ENCODE assay signal across 15 cellular contexts in genomic region chrX:154050113-154050495, GRCh38. TPM values are rescaled to one million over a fixed set of nuclear protein-coding genes. Genes with fewer than 3 reads are reported as not detected.
DNase-seq lines count a peak whose midpoint lies in the region; ATAC-seq and TF ChIP-seq lines count a peak whose summit lies in the region.
"Had no signal": no experiment of that assay in that cellular context is flagged by ENCODE, and none has a peak within 500 bp of the region (broad histone marks: within the 10 kb centered on the region; RNA-seq: fewer than 3 reads in every experiment).

No MANE protein-coding gene starts in this region.

- H3K36me3 ChIP-seq in breast epithelium (no peaks in the 10 kb centered on the region), muscle layer of colon (ENCODE audit: insufficient read depth, low read length) (peaks cover 5% of the 10 kb centered on the region), uterus (no peaks in the 10 kb centered on the region), aorta (ENCODE audit: control insufficient read depth in 1 of 2, insufficient read depth in 2 of 2, low read length in 1 of 2) (no peaks in the 10 kb centered on the region)
- H3K36me3 ChIP-seq: thoracic aorta had no signal

- intact Hi-C loops in breast epithelium (cut with DNase I; ENCODE audit: low total_unique reads) (no loop called here), MCF 10A (cut with micrococcal nuclease) (loop anchor here (2.0 kb wide), 2 partner anchors 37 to 77 kb away; partner anchors contain the start of gene TMEM187), uterus (cut with DNase I; ENCODE audit: low total_unique reads) (no loop called here), aorta (cut with DNase I) (loop anchor here in 1 of 2 donors (5.0 kb wide), 1 partner anchor 33 kb away; the partner anchor contains the start of gene IRAK1)
- intact Hi-C loops in activated CD8-positive, alpha-beta T cell treated with anti-CD3 and anti-CD28 coated beads for 36 hours (cut with micrococcal nuclease): no loop called here

- no peak for ATAC-seq in activated CD8-positive, alpha-beta T cell treated with anti-CD3 and anti-CD28 coated beads for 36 hours
- ATAC-seq in GM21576 (IDR thresholded peaks at IDR 0.05; ENCODE audit: unreplicated experiment) (no peak), aorta (ENCODE audit: low FRiP score) (no peak)

- peaks cover 3 to 14% of the 10 kb centered on the region in 2 donors for H3K4me1 ChIP-seq in breast epithelium
- peaks cover 61% of the 10 kb centered on the region for H3K4me1 ChIP-seq in muscle layer of colon (ENCODE audit: insufficient read depth, low read length)
- peaks cover 0 to 8% of the 10 kb centered on the region in 2 donors for H3K4me1 ChIP-seq in uterus
- H3K4me1 ChIP-seq in aorta (ENCODE audit: control insufficient read depth in 1 of 2, insufficient read depth in 2 of 2, low read length in 2 of 2): peaks cover 0 to 6% of the 10 kb centered on the region in 2 donors

- peak overlapping the region; percentile 70 to 74 for H3K27ac ChIP-seq in breast epithelium
- H3K27ac ChIP-seq in muscle layer of colon (ENCODE audit: low read depth, low read length): peak overlapping the region; percentile 12
- peak overlapping the region; percentile 51 to 62 for H3K27ac ChIP-seq in uterus
- no peak overlapping the region for H3K27ac ChIP-seq in substantia nigra (ENCODE audit: low read depth, low read length, poor library complexity, severe bottlenecking)
- H3K27ac ChIP-seq in aorta (ENCODE audit: low read depth in 1 of 2, low read length in 2 of 2): no peak overlapping the region
- H3K27ac ChIP-seq: SK-N-MC had no signal

- POLR2A ChIA-PET in MCF 10A (lab: Yijun Ruan, JAX): interaction anchor here (0.5 kb wide), 1 partner anchor 82 kb away, joined by 3 read pairs; no protein-coding TSS in a partner anchor
- POLR2A ChIA-PET in activated CD8-positive, alpha-beta T cell treated with anti-CD3 and anti-CD28 coated beads for 36 hours (lab: Charles Lee): interaction anchor here (1.2 kb wide), 1 partner anchor 36 kb away, joined by 3 read pairs; no protein-coding TSS in a partner anchor

- TF ChIP-seq CTCF in breast epithelium (IDR thresholded peaks at IDR 0.05) (no peak), MCF 10A (IDR thresholded peaks at IDR 0.05; ENCODE audit: unreplicated experiment) (no peak), uterus (IDR thresholded peaks at IDR 0.05) (no peak)
- no peak for TF ChIP-seq CTCF in activated CD8-positive, alpha-beta T cell treated with anti-CD3 and anti-CD28 coated beads for 36 hours (IDR thresholded peaks at IDR 0.05)

- H3K9me3 ChIP-seq in breast epithelium: no peaks in the 10 kb centered on the region
- H3K9me3 ChIP-seq in muscle layer of colon (ENCODE audit: low read length): no peaks in the 10 kb centered on the region
- no peaks in the 10 kb centered on the region for H3K9me3 ChIP-seq in uterus
- no peaks in the 10 kb centered on the region for H3K9me3 ChIP-seq in aorta (ENCODE audit: control insufficient read depth, low read length)
- H3K9me3 ChIP-seq: heart right ventricle, thoracic aorta had no signal

- BruUV-seq in MCF 10A (replicated peaks; lab: Mats Ljungman, UMichigan): no TSS peak

- DNase-seq in breast epithelium (ENCODE audit: low spot score in 2 of 2): no peak
- no peak for DNase-seq in MCF 10A (ENCODE audit: unreplicated experiment)
- no peak for DNase-seq in activated CD8-positive, alpha-beta T cell treated with anti-CD3 and anti-CD28 coated beads for 36 hours
- DNase-seq in uterus: no peak
- DNase-seq in substantia nigra (lab: John Stamatoyannopoulos, UW): no peak
- DNase-seq in aorta: no peak
- DNase-seq: amygdala, heart right ventricle, kidney, NCI-H187, NCI-H524 treated with DMSO at 0.1 percent for 48 hours had no signal

- TF ChIP-seq POLR2A in breast epithelium (IDR thresholded peaks at IDR 0.05) (no peak), uterus (IDR thresholded peaks at IDR 0.05) (no peak)

- peaks cover 36% of the 10 kb centered on the region for H3K36me3 Mint-ChIP-seq in MCF 10A (ENCODE audit: insufficient read depth, unreplicated experiment)
- peaks cover 18% of the 10 kb centered on the region for H3K36me3 Mint-ChIP-seq in activated CD8-positive, alpha-beta T cell treated with anti-CD3 and anti-CD28 coated beads for 36 hours (ENCODE audit: low read depth)

- no peak overlapping the region for H3K9ac ChIP-seq in muscle layer of colon (ENCODE audit: low read length)

- peaks cover 6% of the 10 kb centered on the region for H3K4me1 Mint-ChIP-seq in MCF 10A (ENCODE audit: insufficient read depth, unreplicated experiment)
- H3K4me1 Mint-ChIP-seq in activated CD8-positive, alpha-beta T cell treated with anti-CD3 and anti-CD28 coated beads for 36 hours (ENCODE audit: low read depth): peaks cover 33% of the 10 kb centered on the region

- H3K27ac Mint-ChIP-seq in MCF 10A (ENCODE audit: low read depth, unreplicated experiment): no peak overlapping the region
- peak overlapping the region; percentile 21 for H3K27ac Mint-ChIP-seq in activated CD8-positive, alpha-beta T cell treated with anti-CD3 and anti-CD28 coated beads for 36 hours

- no peaks in the 10 kb centered on the region for H3K9me3 Mint-ChIP-seq in MCF 10A (ENCODE audit: unreplicated experiment)
- no peaks in the 10 kb centered on the region for H3K9me3 Mint-ChIP-seq in activated CD8-positive, alpha-beta T cell treated with anti-CD3 and anti-CD28 coated beads for 36 hours

- WGBS in aorta, 2 donors: 49 to 63% methylated on average over 7 of the region's 7 CpGs

- CTCF ChIA-PET in MCF 10A (lab: Yijun Ruan, JAX): interaction anchor here (0.7 to 5.1 kb wide), 4 partner anchors 17 to 584 kb away, joined by 3 to 35 read pairs (median 4); no protein-coding TSS in a partner anchor
- CTCF ChIA-PET in activated CD8-positive, alpha-beta T cell treated with anti-CD3 and anti-CD28 coated beads for 36 hours (lab: Charles Lee): interaction anchor here (1.0 to 1.7 kb wide), 2 partner anchors 12 to 37 kb away, joined by 3 to 4 read pairs; no protein-coding TSS in a partner anchor

- H3K4me3 ChIP-seq in breast epithelium (no peak overlapping the region), muscle layer of colon (ENCODE audit: low read depth in 1 of 2, low read length in 2 of 2) (no peak overlapping the region), uterus (no peak overlapping the region), aorta (ENCODE audit: low read length in 2 of 2) (no peak overlapping the region)
- H3K4me3 ChIP-seq: heart right ventricle, SK-N-MC, thoracic aorta had no signal

- H3K27me3 Mint-ChIP-seq in MCF 10A (ENCODE audit: insufficient read depth, unreplicated experiment): peaks cover 66% of the 10 kb centered on the region
- H3K27me3 Mint-ChIP-seq in activated CD8-positive, alpha-beta T cell treated with anti-CD3 and anti-CD28 coated beads for 36 hours: no peaks in the 10 kb centered on the region

- no peak overlapping the region for H3K4me3 Mint-ChIP-seq in MCF 10A (ENCODE audit: unreplicated experiment)
- no peak overlapping the region for H3K4me3 Mint-ChIP-seq in activated CD8-positive, alpha-beta T cell treated with anti-CD3 and anti-CD28 coated beads for 36 hours

- peaks cover 0 to 45% of the 10 kb centered on the region in 2 donors for H3K27me3 ChIP-seq in breast epithelium
- H3K27me3 ChIP-seq in muscle layer of colon (ENCODE audit: control insufficient read depth in 1 of 2, insufficient read depth in 2 of 2, low read length in 2 of 2): no peaks in the 10 kb centered on the region
- no peaks in the 10 kb centered on the region for H3K27me3 ChIP-seq in uterus
- no peaks in the 10 kb centered on the region for H3K27me3 ChIP-seq in aorta (ENCODE audit: control insufficient read depth in 1 of 2, insufficient read depth in 2 of 2, low read length in 1 of 2)

RNA-seq across cellular contexts. Expression of gene IRAK1, which starts 30.4 kb away (rescaled TPM):
- total RNA-seq in breast epithelium (10 to 100 TPM; 43.7 to 66.2 (median 50.8) TPM), MCF 10A (2022) (201 and 237 TPM in 2 replicates), uterus (10 to 100 TPM in 3 of 4 donors, 1 to 10 TPM in 1; 9.7 to 52.6 (median 35.8) TPM), aorta (10 to 100 TPM; 62.3 to 78.3 TPM)
- total RNA-seq in activated CD8-positive, alpha-beta T cell treated with anti-CD3 and anti-CD28 coated beads for 36 hours: 100 to 1,000 TPM; 134 to 136 TPM
- 10 to 100 TPM; 45.9 to 60.5 TPM for polyA plus RNA-seq in aorta

RNA-seq across cellular contexts. Expression of gene MECP2, which starts 47.4 kb away (rescaled TPM):
- 10 to 100 TPM; 56.3 to 58.3 (median 57.8) TPM for total RNA-seq in breast epithelium
- total RNA-seq in MCF 10A (2022): 46.9 and 47.2 TPM in 2 replicates
- total RNA-seq in activated CD8-positive, alpha-beta T cell treated with anti-CD3 and anti-CD28 coated beads for 36 hours: 10 to 100 TPM; 63.7 to 65.1 TPM
- total RNA-seq in uterus: 100 to 1,000 TPM in 1 of 4 donors, 10 to 100 TPM in 3; 29.7 to 106 (median 50.6) TPM
- 10 to 100 TPM; 73.5 to 80.7 TPM for total RNA-seq in aorta
- 10 to 100 TPM; 10.4 to 24.9 TPM for polyA plus RNA-seq in aorta

Comparison
In these comparisons a context has a peak if more than half of its experiments do, and no peak if none do; other contexts are left out.
1. H3K27ac ChIP-seq: peak in breast epithelium (2 of 2), muscle layer of colon (single experiment) and uterus (2 of 2); none in substantia nigra (single experiment) and aorta (0 of 2).